ENCODE assay signal across 22 cellular contexts in genomic region chr3:110886514-110886913, GRCh38.
DNase-seq lines count a peak whose midpoint lies in the region; ATAC-seq and TF ChIP-seq lines count a peak whose summit lies in the region.
"Had no signal": no experiment of that assay in that cellular context is flagged by ENCODE, and none has a peak within 500 bp of the region (broad histone marks: within the 10 kb centered on the region; RNA-seq: fewer than 3 reads in every experiment).

No MANE protein-coding gene starts in this region.

- H3K9me3 Mint-ChIP-seq in nephron progenitor cell: peaks cover 16% of the 10 kb centered on the region
- H3K9me3 Mint-ChIP-seq: CD8-positive, alpha-beta memory T cell had no signal

- H3K36me3 ChIP-seq in ectodermal cell (ENCODE audit: control insufficient read depth, insufficient read depth, low read length): no peaks in the 10 kb centered on the region

- H3K4me1 ChIP-seq in ectodermal cell (ENCODE audit: control insufficient read depth, insufficient read depth, low read length): peaks cover 6% of the 10 kb centered on the region

- DNase-seq in EH (ENCODE audit: low read depth): peak; percentile 62
- no peak for DNase-seq in nephron progenitor cell
- DNase-seq in retina: peak; percentile 51
- DNase-seq in activated CD4-positive, alpha-beta T cell treated with anti-CD3 and anti-CD28 coated beads, Interleukin-2, amount 50 U/mL, for 4 hours: no peak
- no peak for DNase-seq in NOMO-1 (lab: John Stamatoyannopoulos, UW; ENCODE audit: unreplicated experiment in 2 of 2)
- DNase-seq: CD8-positive, alpha-beta memory T cell; DMS 273 treated with DMSO at 0.1 percent for 48 hours; DMS79; Karpas-422; NCI-H1092; NCI-H1436 treated with DMSO at 0.1 percent for 48 hours; NCI-H187 treated with DMSO at 0.1 percent for 48 hours; NCI-H446; NCI-H524 treated with DMSO at 0.1 percent for 48 hours; SHP77 had no signal

- H3K4me3 Mint-ChIP-seq in nephron progenitor cell: no peak overlapping the region
- H3K4me3 Mint-ChIP-seq: B cell; CD8-positive, alpha-beta memory T cell had no signal

- H3K4me3 ChIP-seq in ectodermal cell (ENCODE audit: insufficient read depth, low read depth, low read length): no peak overlapping the region

- peaks cover 6% of the 10 kb centered on the region for H3K4me1 Mint-ChIP-seq in nephron progenitor cell
- H3K4me1 Mint-ChIP-seq: B cell; CD8-positive, alpha-beta memory T cell had no signal

- WGBS in ectodermal cell, 2 experiments: 50 to 54% methylated on average over 6 of the region's 6 CpGs

- peak overlapping the region; percentile 56 for H3K27ac ChIP-seq in ectodermal cell (ENCODE audit: insufficient read depth, low read depth, low read length, poor library complexity, severe bottlenecking)
- H3K27ac ChIP-seq: C4-2B, RWPE1 had no signal

- no peak for ATAC-seq in GM19452 (IDR thresholded peaks at IDR 0.05; ENCODE audit: unreplicated experiment)
- ATAC-seq: HepG2, Panc1 had no signal

- no peaks in the 10 kb centered on the region for H3K27me3 ChIP-seq in ectodermal cell (ENCODE audit: control insufficient read depth, insufficient read depth, low read length, poor library complexity, severe bottlenecking)

- peaks cover 5% of the 10 kb centered on the region for H3K27me3 Mint-ChIP-seq in nephron progenitor cell (ENCODE audit: low read depth, poor library complexity)
- H3K27me3 Mint-ChIP-seq: B cell; CD8-positive, alpha-beta memory T cell had no signal

- no peak for TF ChIP-seq CTCF in nephron progenitor cell (IDR thresholded peaks at IDR 0.05)

- H3K9me3 ChIP-seq in ectodermal cell (ENCODE audit: control insufficient read depth, low read length): no peaks in the 10 kb centered on the region

- H3K27ac Mint-ChIP-seq in nephron progenitor cell: peak overlapping the region; percentile 86
- H3K27ac Mint-ChIP-seq: B cell; CD8-positive, alpha-beta memory T cell had no signal

- peaks cover 28% of the 10 kb centered on the region for H3K36me3 Mint-ChIP-seq in nephron progenitor cell (ENCODE audit: low read depth)
- H3K36me3 Mint-ChIP-seq: CD8-positive, alpha-beta memory T cell had no signal

Comparison
In these comparisons a context has a peak if more than half of its experiments do, and no peak if none do; other contexts are left out.
1. DNase-seq: peak in EH (single experiment) and retina (single experiment); none in nephron progenitor cell (single experiment), activated CD4-positive, alpha-beta T cell treated with anti-CD3 and anti-CD28 coated beads, Interleukin-2, amount 50 U/mL, for 4 hours (0 of 2) and NOMO-1 (0 of 2).